ENCODE assay signal across 8 cellular contexts in genomic region chr1:160830321-160831153, GRCh38. TPM values are rescaled to one million over a fixed set of nuclear protein-coding genes. Genes with fewer than 3 reads are reported as not detected.
DNase-seq lines count a peak whose midpoint lies in the region; ATAC-seq and TF ChIP-seq lines count a peak whose summit lies in the region.

No MANE protein-coding gene starts in this region.

- H3K4me3 Mint-ChIP-seq in mesothelial cell of epicardium = no peak overlapping the region
- no peak overlapping the region for H3K4me3 Mint-ChIP-seq in stimulated activated effector memory CD8-positive, alpha-beta T cell treated with anti-CD3 and anti-CD28 coated beads, Interleukin-12 subunit alpha, Interleukin-12 subunit beta, amount 100 ng/mL, for 72 hours

- no peaks in the 10 kb centered on the region for H3K27me3 ChIP-seq in colonic mucosa

- no peak overlapping the region for H3K27ac ChIP-seq in colonic mucosa

- H3K36me3 ChIP-seq in colonic mucosa = no peaks in the 10 kb centered on the region

- peak; percentile 61 for TF ChIP-seq CTCF in colonic mucosa (IDR thresholded peaks at IDR 0.05)
- peak; percentile 93 for TF ChIP-seq CTCF in mesothelial cell of epicardium (IDR thresholded peaks at IDR 0.05; ENCODE audit: unreplicated experiment)

- no peak overlapping the region for H3K4me3 ChIP-seq in colonic mucosa

- DNase-seq in Right ventricle myocardium inferior (ENCODE audit: missing footprints) (peak; percentile 72), cardiac septum (ENCODE audit: low spot score) (no peak), NCI-H1105 treated with DMSO at 0.1 percent for 48 hours (lab: John Stamatoyannopoulos, UW) (peak; percentile 23), colonic mucosa (peak; percentile 78), mesothelial cell of epicardium (ENCODE audit: low spot score in 2 of 2, unreplicated experiment in 2 of 2) (peak; percentile 63 to 84)
- peak; percentile 77 to 83 for DNase-seq in activated CD4-positive, alpha-beta T cell treated with anti-CD3 and anti-CD28 coated beads for 4 hours
- peak; percentile 60 to 86 for DNase-seq in stimulated activated effector memory CD8-positive, alpha-beta T cell treated with anti-CD3 and anti-CD28 coated beads, Interleukin-12 subunit alpha, Interleukin-12 subunit beta, amount 100 ng/mL, for 72 hours (ENCODE audit: low spot score in 2 of 2)

- H3K27me3 Mint-ChIP-seq in mesothelial cell of epicardium (ENCODE audit: low read depth) = no peaks in the 10 kb centered on the region

- peaks cover 10% of the 10 kb centered on the region for H3K4me1 Mint-ChIP-seq in mesothelial cell of epicardium
- peaks cover 38% of the 10 kb centered on the region for H3K4me1 Mint-ChIP-seq in stimulated activated effector memory CD8-positive, alpha-beta T cell treated with anti-CD3 and anti-CD28 coated beads, Interleukin-12 subunit alpha, Interleukin-12 subunit beta, amount 100 ng/mL, for 72 hours

- ATAC-seq in Right ventricle myocardium inferior = no peak
- ATAC-seq in stimulated activated effector memory CD8-positive, alpha-beta T cell treated with anti-CD3 and anti-CD28 coated beads, Interleukin-12 subunit alpha, Interleukin-12 subunit beta, amount 100 ng/mL, for 72 hours = peak; percentile 88
- ATAC-seq in HG02571 (IDR thresholded peaks at IDR 0.05; ENCODE audit: unreplicated experiment) = no peak

- H3K9ac ChIP-seq in colonic mucosa (ENCODE audit: low read depth in 2 of 2, low read length in 2 of 2) = no peak overlapping the region

- no peaks in the 10 kb centered on the region for H3K36me3 Mint-ChIP-seq in mesothelial cell of epicardium
- H3K36me3 Mint-ChIP-seq in stimulated activated effector memory CD8-positive, alpha-beta T cell treated with anti-CD3 and anti-CD28 coated beads, Interleukin-12 subunit alpha, Interleukin-12 subunit beta, amount 100 ng/mL, for 72 hours = peaks cover 19% of the 10 kb centered on the region

- no peaks in the 10 kb centered on the region for H3K9me3 Mint-ChIP-seq in mesothelial cell of epicardium
- H3K9me3 Mint-ChIP-seq in stimulated activated effector memory CD8-positive, alpha-beta T cell treated with anti-CD3 and anti-CD28 coated beads, Interleukin-12 subunit alpha, Interleukin-12 subunit beta, amount 100 ng/mL, for 72 hours = no peaks in the 10 kb centered on the region

- no peaks in the 10 kb centered on the region for H3K4me1 ChIP-seq in colonic mucosa

- H3K9me3 ChIP-seq in colonic mucosa = no peaks in the 10 kb centered on the region

- H3K27ac Mint-ChIP-seq in mesothelial cell of epicardium = no peak overlapping the region
- H3K27ac Mint-ChIP-seq in stimulated activated effector memory CD8-positive, alpha-beta T cell treated with anti-CD3 and anti-CD28 coated beads, Interleukin-12 subunit alpha, Interleukin-12 subunit beta, amount 100 ng/mL, for 72 hours = peak overlapping the region; percentile 55

- intact Hi-C loops in Right ventricle myocardium inferior (cut with DNase I) (loop anchor here (5.0 kb wide), 2 partner anchors 103 to 403 kb away; no protein-coding TSS in a partner anchor), cardiac septum (cut with DNase I) (loop anchor here (2.0 kb wide), 1 partner anchor 104 kb away; no protein-coding TSS in a partner anchor), colonic mucosa (cut with DNase I) (loop anchor here (2.0 kb wide), 2 partner anchors 54 to 104 kb away; no protein-coding TSS in a partner anchor)

RNA-seq across cellular contexts. Expression of gene CD244, which starts 32.1 kb away (rescaled TPM):
- total RNA-seq in Right ventricle myocardium inferior (0.70 TPM), cardiac septum (0.24 TPM), colonic mucosa (under 1 TPM; 0.49 to 0.58 TPM), mesothelial cell of epicardium (not detected in 3 replicates)

RNA-seq across cellular contexts. Expression of gene LY9, which starts 34.6 kb away (rescaled TPM):
- total RNA-seq in Right ventricle myocardium inferior (not detected), cardiac septum (0.16 TPM), colonic mucosa (1 to 10 TPM; 1.2 to 2.7 TPM), mesothelial cell of epicardium (not detected in 3 replicates)

RNA-seq across cellular contexts. Expression of gene ITLN1, which starts 54.4 kb away (rescaled TPM):
- total RNA-seq in Right ventricle myocardium inferior (9.2 TPM), cardiac septum (0.27 TPM), colonic mucosa (100 to 1,000 TPM; 164 to 256 TPM), mesothelial cell of epicardium (0.63 to 0.73 TPM in 2 of 3 replicates, not detected in the other)

Comparison
In these comparisons a context has a peak if more than half of its experiments do, and no peak if none do; other contexts are left out.
1. RNA of gene ITLN1, which starts 54.4 kb away (total RNA-seq): 164 to 256 TPM in colonic mucosa; 9.2 TPM in Right ventricle myocardium inferior (single experiment), 0.27 TPM in cardiac septum (single experiment) and 0.63 to 0.73 TPM in mesothelial cell of epicardium; every median in the first group is over 10 times any median in the second.